22 cellular contexts compared by ENCODE assay signal in genomic region chr20:46650575-46651090, GRCh38. TPM values are rescaled to one million over a fixed set of nuclear protein-coding genes. Genes with fewer than 3 reads are reported as not detected.
DNase-seq lines count a peak whose midpoint lies in the region; ATAC-seq and TF ChIP-seq lines count a peak whose summit lies in the region.
"Had no signal": no experiment of that assay in that cellular context is flagged by ENCODE, and none has a peak within 500 bp of the region (broad histone marks: within the 10 kb centered on the region; RNA-seq: fewer than 3 reads in every experiment).

No MANE protein-coding gene starts in this region.

- no peak for TF ChIP-seq CTCF in hepatocyte (IDR thresholded peaks at IDR 0.05; ENCODE audit: poor library complexity)
- no peak for TF ChIP-seq CTCF in neural cell (IDR thresholded peaks at IDR 0.05; ENCODE audit: poor library complexity, severe bottlenecking)

- no peaks in the 10 kb centered on the region for H3K9me3 ChIP-seq in adipocyte (ENCODE audit: control insufficient read depth, low read length)
- no peaks in the 10 kb centered on the region for H3K9me3 ChIP-seq in hepatocyte (ENCODE audit: low read depth)
- H3K9me3 ChIP-seq in neural cell (ENCODE audit: low read length), result no peaks in the 10 kb centered on the region
- no peaks in the 10 kb centered on the region for H3K9me3 ChIP-seq in mesenchymal stem cell (ENCODE audit: control insufficient read depth, low read length)
- H3K9me3 ChIP-seq: A549, gastroesophageal sphincter had no signal

- H3K9ac ChIP-seq in adipocyte (ENCODE audit: low read length), result no peak overlapping the region
- H3K9ac ChIP-seq in neural cell (ENCODE audit: low read length), result no peak overlapping the region
- no peak overlapping the region for H3K9ac ChIP-seq in mesenchymal stem cell (ENCODE audit: low read length)

- TF ChIP-seq RAD21 in neural cell (conservative IDR thresholded peaks at IDR 0.05), result no peak

- H3K9me2 ChIP-seq in hepatocyte (replicated peaks; ENCODE audit: insufficient read depth) (no peaks in the 10 kb centered on the region), neural cell (ENCODE audit: insufficient read depth, low read length) (no peaks in the 10 kb centered on the region)

- no peak overlapping the region for H3K23ac ChIP-seq in mesenchymal stem cell (ENCODE audit: low read length in 2 of 2)

- no peaks in the 10 kb centered on the region for H3K4me1 ChIP-seq in ACC112 (ENCODE audit: control insufficient read depth, insufficient read depth, low read length, unreplicated experiment)
- H3K4me1 ChIP-seq in adipocyte (ENCODE audit: control insufficient read depth, insufficient read depth, low read length), result peaks cover 3% of the 10 kb centered on the region
- peaks cover 3% of the 10 kb centered on the region for H3K4me1 ChIP-seq in hepatocyte (ENCODE audit: insufficient read depth)
- peaks cover 6% of the 10 kb centered on the region for H3K4me1 ChIP-seq in mesenchymal stem cell (ENCODE audit: control insufficient read depth, insufficient read depth, low read depth, low read length)
- H3K4me1 ChIP-seq: A549 had no signal

- H2BK12ac ChIP-seq in mesenchymal stem cell (ENCODE audit: low read length in 2 of 2), result no peak overlapping the region

- H3K79me1 ChIP-seq in mesenchymal stem cell (replicated peaks; ENCODE audit: low read length, poor library complexity, severe bottlenecking), result no peaks in the 10 kb centered on the region

- no peak overlapping the region for H3K4ac ChIP-seq in mesenchymal stem cell (ENCODE audit: low read depth in 1 of 2, low read length in 2 of 2)

- H4K91ac ChIP-seq in mesenchymal stem cell (ENCODE audit: low read length), result no peak overlapping the region

- H2AK5ac ChIP-seq in mesenchymal stem cell (ENCODE audit: low read length, severe bottlenecking), result no peak overlapping the region

- H2BK5ac ChIP-seq in mesenchymal stem cell (ENCODE audit: low read depth, low read length, poor library complexity, severe bottlenecking), result no peak overlapping the region

- 0 out of 2 replicates have a peak overlapping the region, but pooled peaks have one; percentile 42 for H3K4me3 ChIP-seq in ACC112 (ENCODE audit: low read depth, low read length)
- H3K4me3 ChIP-seq in adipocyte (ENCODE audit: low read length), result peak overlapping the region; percentile 64
- H3K4me3 ChIP-seq in hepatocyte, result no peak overlapping the region
- H3K4me3 ChIP-seq in neural cell (ENCODE audit: low read length), result peak overlapping the region; percentile 17
- H3K4me3 ChIP-seq in mesenchymal stem cell (ENCODE audit: insufficient read depth in 1 of 2, low read depth in 1 of 2, low read length in 2 of 2), result peak overlapping the region in 1 of 2 experiments; percentile 53
- H3K4me3 ChIP-seq: A549, GM12878, lung had no signal

- WGBS in hepatocyte (ENCODE audit: low lambda C conversion rate, missing lambda C conversion rate), result 87% methylated on average over 10 of the region's 10 CpGs
- 87% methylated on average over 10 of the region's 10 CpGs for WGBS in mesenchymal stem cell

- no peak overlapping the region for H3K27ac ChIP-seq in ACC112 (ENCODE audit: low read depth, low read length)
- H3K27ac ChIP-seq in hepatocyte, result no peak overlapping the region
- no peak overlapping the region for H3K27ac ChIP-seq in neural cell (ENCODE audit: low read length)
- H3K27ac ChIP-seq in mesenchymal stem cell (ENCODE audit: low read length, poor library complexity, severe bottlenecking), result no peak overlapping the region
- H3K27ac ChIP-seq: A549, brain microvascular endothelial cell, C4-2B, gastroesophageal sphincter, RWPE1 had no signal

- TF ChIP-seq EP300 in neural cell (conservative IDR thresholded peaks at IDR 0.05; ENCODE audit: poor library complexity, severe bottlenecking), result no peak

- H3K36me3 ChIP-seq in ACC112 (ENCODE audit: insufficient read depth, low read length), result no peaks in the 10 kb centered on the region
- no peaks in the 10 kb centered on the region for H3K36me3 ChIP-seq in adipocyte (ENCODE audit: control insufficient read depth, insufficient read depth, low read length, severe bottlenecking)
- no peaks in the 10 kb centered on the region for H3K36me3 ChIP-seq in hepatocyte (replicated peaks; ENCODE audit: insufficient read depth, low read depth)
- no peaks in the 10 kb centered on the region for H3K36me3 ChIP-seq in neural cell (ENCODE audit: insufficient read depth, low read length)
- H3K36me3 ChIP-seq in mesenchymal stem cell (ENCODE audit: control insufficient read depth in 1 of 2, insufficient read depth in 2 of 2, low read depth in 1 of 2, low read length in 2 of 2), result no peaks in the 10 kb centered on the region
- H3K36me3 ChIP-seq: brain microvascular endothelial cell, gastroesophageal sphincter had no signal

- H3F3A ChIP-seq in neural cell (ENCODE audit: insufficient read depth, low read length, poor library complexity, severe bottlenecking), result no peaks in the 10 kb centered on the region

- ATAC-seq in GM18502 (IDR thresholded peaks at IDR 0.05; ENCODE audit: poor library complexity, unreplicated experiment), result no peak
- ATAC-seq: A549; gastroesophageal sphincter; GM12878; naive thymus-derived CD4-positive, alpha-beta T cell had no signal

- DNase-seq in adipocyte (ENCODE audit: low read depth), result no peak
- no peak for DNase-seq in hepatocyte (ENCODE audit: low spot score)
- DNase-seq in NOMO-1 treated with dmso at 0.1 percent for 144 hours (lab: John Stamatoyannopoulos, UW; ENCODE audit: unreplicated experiment), result no peak
- no peak for DNase-seq in AG20443 (ENCODE audit: low spot score)
- DNase-seq in mesenchymal stem cell, result no peak
- DNase-seq: activated CD4-positive, alpha-beta T cell treated with anti-CD3 and anti-CD28 coated beads, Interleukin-2, amount 10 ng/mL, durations not matched to agents 24 days and 14 days; activated naive CD4-positive, alpha-beta T cell treated with anti-CD3 and anti-CD28 coated beads, Interleukin-2, amount 50 U/mL, for 16 hours; brain microvascular endothelial cell; erythroblast; HFFc6; immature natural killer cell; naive thymus-derived CD4-positive, alpha-beta T cell; stimulated activated CD4-positive, alpha-beta T cell treated with anti-CD3 and anti-CD28 coated beads, Interleukin-4, amount 100 ng/mL, for 4 hours had no signal

- peaks cover 44% of the 10 kb centered on the region for H3K27me3 ChIP-seq in ACC112 (ENCODE audit: insufficient read depth, low read length)
- peaks cover 16% of the 10 kb centered on the region for H3K27me3 ChIP-seq in adipocyte (replicated peaks; ENCODE audit: control insufficient read depth, insufficient read depth, low read length)
- peaks cover 21% of the 10 kb centered on the region for H3K27me3 ChIP-seq in hepatocyte
- H3K27me3 ChIP-seq in neural cell (ENCODE audit: insufficient read depth, low read depth, low read length), result no peaks in the 10 kb centered on the region
- H3K27me3 ChIP-seq in mesenchymal stem cell (ENCODE audit: control insufficient read depth in 1 of 2, insufficient read depth in 1 of 2, low read length in 2 of 2), result peaks cover 31 to 33% of the 10 kb centered on the region in 2 experiments

- H4K20me1 ChIP-seq in hepatocyte (ENCODE audit: insufficient read depth, poor library complexity, severe bottlenecking), result no peaks in the 10 kb centered on the region
- H4K20me1 ChIP-seq in neural cell (ENCODE audit: insufficient read depth), result no peaks in the 10 kb centered on the region

- no peak overlapping the region for H3K18ac ChIP-seq in mesenchymal stem cell (ENCODE audit: low read depth in 1 of 2, low read length in 2 of 2)

- H3K14ac ChIP-seq in mesenchymal stem cell (ENCODE audit: low read length in 2 of 2), result no peak overlapping the region

- H3K4me2 ChIP-seq in hepatocyte (peak overlapping the region; percentile 91), neural cell (ENCODE audit: low read length) (no peak overlapping the region), mesenchymal stem cell (ENCODE audit: low read length, poor library complexity, severe bottlenecking) (no peak overlapping the region)
- H3K4me2 ChIP-seq: A549 had no signal

- no peak overlapping the region for H2BK120ac ChIP-seq in mesenchymal stem cell (ENCODE audit: low read depth, low read length)

- H2AFZ ChIP-seq in ACC112 (ENCODE audit: low read length, unreplicated experiment) (no peak overlapping the region), hepatocyte (no peak overlapping the region), neural cell (ENCODE audit: low read depth, low read length) (no peak overlapping the region), mesenchymal stem cell (ENCODE audit: low read depth, low read length) (no peak overlapping the region)

- H2BK15ac ChIP-seq in mesenchymal stem cell (ENCODE audit: low read depth, poor library complexity, severe bottlenecking), result no peak overlapping the region

- no peak overlapping the region for H4K8ac ChIP-seq in mesenchymal stem cell (ENCODE audit: low read length)

- H3K79me2 ChIP-seq in ACC112 (ENCODE audit: control insufficient read depth, insufficient read depth, low read length, unreplicated experiment) (no peaks in the 10 kb centered on the region), hepatocyte (no peaks in the 10 kb centered on the region), neural cell (replicated peaks; ENCODE audit: insufficient read depth, low read length) (no peaks in the 10 kb centered on the region)

RNA-seq across cellular contexts. Expression of gene SLC13A3, which starts 0.6 kb away (rescaled TPM):
- 1.8 and 2.4 TPM in 2 replicates for total RNA-seq in hepatocyte
- polyA plus RNA-seq in hepatocyte (6.7 and 9.4 TPM in 2 replicates), neural cell (5.5 and 8.3 TPM in 2 replicates)
- polyA minus RNA-seq in neural cell, result 7.3 and 7.8 TPM in 2 replicates
- 0.62 TPM for polyA plus RNA-seq in mesenchymal stem cell (2013, experiment 1 of 2)
- polyA plus RNA-seq in mesenchymal stem cell (2013, experiment 2 of 2), result 0.66 TPM
- total RNA-seq: activated CD4-positive, alpha-beta T cell treated with anti-CD3 and anti-CD28 coated beads, Interleukin-2, amount 10 ng/mL, durations not matched to agents 24 days and 14 days had no signal
- polyA plus RNA-seq: naive thymus-derived CD4-positive, alpha-beta T cell had no signal

RNA-seq across cellular contexts. Expression of gene TP53RK, which starts 38.6 kb away (rescaled TPM):
- 19.6 and 22.7 TPM in 2 replicates for total RNA-seq in hepatocyte
- polyA plus RNA-seq in hepatocyte (19.8 and 21.4 TPM in 2 replicates), neural cell (22.7 and 25.7 TPM in 2 replicates)
- polyA minus RNA-seq in neural cell, result 57.7 and 57.9 TPM in 2 replicates
- polyA plus RNA-seq in mesenchymal stem cell (2013, experiment 1 of 2), result 13.0 TPM
- 13.9 TPM for polyA plus RNA-seq in mesenchymal stem cell (2013, experiment 2 of 2)

RNA-seq across cellular contexts. Expression of gene SLC2A10, which starts 58.8 kb away (rescaled TPM):
- total RNA-seq in hepatocyte, result 23.7 and 37.2 TPM in 2 replicates
- polyA plus RNA-seq in hepatocyte, result 23.4 and 28.2 TPM in 2 replicates
- 0.22 TPM in 1 of 2 replicates, not detected in the other for polyA plus RNA-seq in neural cell
- polyA minus RNA-seq in neural cell, result 0.12 TPM in 1 of 2 replicates, not detected in the other
- polyA plus RNA-seq in mesenchymal stem cell (2013, experiment 1 of 2), result 35.9 TPM
- polyA plus RNA-seq in mesenchymal stem cell (2013, experiment 2 of 2), result 37.1 TPM
- total RNA-seq: activated CD4-positive, alpha-beta T cell treated with anti-CD3 and anti-CD28 coated beads, Interleukin-2, amount 10 ng/mL, durations not matched to agents 24 days and 14 days; GM12878 had no signal
- polyA plus RNA-seq: GM12878; naive thymus-derived CD4-positive, alpha-beta T cell had no signal

Comparison
In these comparisons a context has a peak if more than half of its experiments do, and no peak if none do; other contexts are left out.
1. RNA of gene SLC2A10, which starts 58.8 kb away (polyA plus RNA-seq): 23.4 to 28.2 TPM in hepatocyte; 0.22 TPM in neural cell; every median in the first group is over 10 times any median in the second.